ENCODE assay signal across 1 cellular context in genomic region chr1:53220171-53220961, GRCh38.
TF ChIP-seq lines count a peak whose summit lies in the region.

CZIB (minus strand) TSS chr1:53220634; CDS start chr1:53220575, 59 bp downstream.

TF ChIP-seq in K562, 482 proteins besides CTCF, POLR2A, EP300 and RAD21 (continued from another document and continues in another):
- TF ChIP-seq E2F8 (IDR thresholded peaks at IDR 0.05; ENCODE audit: low read depth, partially characterized antibody): peak; percentile 63
- peak; percentile 70 for TF ChIP-seq ZNF316 (IDR thresholded peaks at IDR 0.05)
- peak; percentile 17; the same call in 1 of the 2 replicates for TF ChIP-seq ZFP91 (CRISPR knock-in tag; IDR thresholded peaks at IDR 0.05)
- TF ChIP-seq ATF3 (IDR thresholded peaks at IDR 0.05): peak; percentile 61; the same call in 1 of the 2 replicates
- TF ChIP-seq ATF3 (CRISPR knock-in tag; conservative IDR thresholded peaks at IDR 0.05): no peak
- TF ChIP-seq TEAD4 (IDR thresholded peaks at IDR 0.05; ENCODE audit: low read length): peak; percentile 55
- no peak for TF ChIP-seq TEAD4 (CRISPR knock-in tag; IDR thresholded peaks at IDR 0.05; ENCODE audit: borderline replicate concordance)
- TF ChIP-seq KDM4B (IDR thresholded peaks at IDR 0.05; ENCODE audit: borderline replicate concordance in 2 of 2, low read depth in 1 of 2): peak in 1 of 2 experiments; percentile 85; a peak in 1 of 4 replicates
- TF ChIP-seq SLC30A9 (CRISPR knock-in tag; IDR thresholded peaks at IDR 0.05): no peak
- TF ChIP-seq NRF1 (conservative IDR thresholded peaks at IDR 0.05 in 1 of 2, IDR thresholded peaks at IDR 0.05 in 1 of 2): peak; percentile 97
- TF ChIP-seq KDM5B (IDR thresholded peaks at IDR 0.05; ENCODE audit: insufficient replicate concordance, low read depth, low read length): peak; percentile 95
- peak; percentile 93 for TF ChIP-seq ZNF511 (CRISPR knock-in tag; IDR thresholded peaks at IDR 0.05)
- peak; percentile 87 for TF ChIP-seq TAF7 (tag; IDR thresholded peaks at IDR 0.05)
- no peak for TF ChIP-seq NFE2 (IDR thresholded peaks at IDR 0.05; ENCODE audit: low read depth)
- 0 out of 2 replicates have a peak, but pooled peaks have one; percentile 65 for TF ChIP-seq ELF4 (CRISPR knock-in tag; IDR thresholded peaks at IDR 0.05)
- no peak for TF ChIP-seq HNRNPUL1 (IDR thresholded peaks at IDR 0.05; ENCODE audit: low read length)
- peak; percentile 69 for TF ChIP-seq CHD1 (IDR thresholded peaks at IDR 0.05; ENCODE audit: low read length)
- peak; percentile 84; the same call in 1 of the 2 replicates for TF ChIP-seq POLR2AphosphoS2 (IDR thresholded peaks at IDR 0.05; ENCODE audit: low read length)
- TF ChIP-seq TCF7L2 (IDR thresholded peaks at IDR 0.05; ENCODE audit: low read depth, low read length): no peak
- TF ChIP-seq FIP1L1 (IDR thresholded peaks at IDR 0.05; ENCODE audit: low read depth, low read length, poor library complexity, severe bottlenecking): peak; percentile 87
- no peak for TF ChIP-seq BRCA1 (IDR thresholded peaks at IDR 0.05)
- TF ChIP-seq BRCA1 (CRISPR knock-in tag; IDR thresholded peaks at IDR 0.05): no peak
- TF ChIP-seq CBX1 (IDR thresholded peaks at IDR 0.05; ENCODE audit: low read depth): peak; percentile 90
- TF ChIP-seq CBX5 (IDR thresholded peaks at IDR 0.05; ENCODE audit: borderline replicate concordance, low read depth): no peak
- TF ChIP-seq TAL1 (IDR thresholded peaks at IDR 0.05): no peak
- TF ChIP-seq CUX1 (CRISPR knock-in tag; IDR thresholded peaks at IDR 0.05): no peak
- 0 out of 2 replicates have a peak, but pooled peaks have one; percentile 63 for TF ChIP-seq ZFPM2 (CRISPR knock-in tag; IDR thresholded peaks at IDR 0.05)
- TF ChIP-seq ELF1 (tag; IDR thresholded peaks at IDR 0.05): peak; percentile 57
- 0 out of 2 replicates have a peak, but pooled peaks have one; percentile 18 for TF ChIP-seq FOXO4 (CRISPR knock-in tag; IDR thresholded peaks at IDR 0.05)
- TF ChIP-seq CSDE1 (IDR thresholded peaks at IDR 0.05): peak in 1 of 2 experiments; percentile 30; a peak in 1 of 4 replicates
- peak; percentile 99 for TF ChIP-seq CTBP1 (IDR thresholded peaks at IDR 0.05; ENCODE audit: borderline replicate concordance)
- TF ChIP-seq ZNF766 (CRISPR knock-in tag; conservative IDR thresholded peaks at IDR 0.05): no peak
- TF ChIP-seq PHF20 (IDR thresholded peaks at IDR 0.05; ENCODE audit: partially characterized antibody): peak; percentile 95
- peak; percentile 90 for TF ChIP-seq NBN (IDR thresholded peaks at IDR 0.05; ENCODE audit: low read depth)
- peak; percentile 94 for TF ChIP-seq POLR2H (tag; IDR thresholded peaks at IDR 0.05; ENCODE audit: low read depth)
- peak; percentile 100 for TF ChIP-seq RBFOX2 (IDR thresholded peaks at IDR 0.05; ENCODE audit: low read depth, low read length)
- peak; percentile 80 for TF ChIP-seq NFIC (IDR thresholded peaks at IDR 0.05)
- peak; percentile 100 for TF ChIP-seq EP400 (IDR thresholded peaks at IDR 0.05)
- TF ChIP-seq CREM (IDR thresholded peaks at IDR 0.05; ENCODE audit: low read depth): peak; percentile 89
- TF ChIP-seq ZNF24 (IDR thresholded peaks at IDR 0.05): peak; percentile 13; the same call in 1 of the 2 replicates
- peak; percentile 79 to 89; a peak in 2 of 4 replicates for TF ChIP-seq TEAD1 (CRISPR knock-in tag; IDR thresholded peaks at IDR 0.05)
- TF ChIP-seq MNT (conservative IDR thresholded peaks at IDR 0.05): peak; percentile 88 to 96
- TF ChIP-seq DMBX1 (CRISPR knock-in tag; IDR thresholded peaks at IDR 0.05; ENCODE audit: borderline replicate concordance): peak; percentile 18; the same call in 1 of the 2 replicates
- TF ChIP-seq TCF7 (IDR thresholded peaks at IDR 0.05; ENCODE audit: borderline replicate concordance): 0 out of 2 replicates have a peak, but pooled peaks have one; percentile 36
- no peak for TF ChIP-seq ZC3H4 (CRISPR knock-in tag; IDR thresholded peaks at IDR 0.05; ENCODE audit: borderline replicate concordance)
- TF ChIP-seq CXXC5 (CRISPR knock-in tag; IDR thresholded peaks at IDR 0.05): peak; percentile 95
- peak; percentile 82; the same call in 1 of the 2 replicates for TF ChIP-seq KAT7 (CRISPR knock-in tag; IDR thresholded peaks at IDR 0.05; ENCODE audit: borderline replicate concordance)
- 0 out of 2 replicates have a peak, but pooled peaks have one; percentile 59 for TF ChIP-seq REST (CRISPR knock-in tag; IDR thresholded peaks at IDR 0.05; ENCODE audit: low read depth)
